In the genomic region with DNA sequence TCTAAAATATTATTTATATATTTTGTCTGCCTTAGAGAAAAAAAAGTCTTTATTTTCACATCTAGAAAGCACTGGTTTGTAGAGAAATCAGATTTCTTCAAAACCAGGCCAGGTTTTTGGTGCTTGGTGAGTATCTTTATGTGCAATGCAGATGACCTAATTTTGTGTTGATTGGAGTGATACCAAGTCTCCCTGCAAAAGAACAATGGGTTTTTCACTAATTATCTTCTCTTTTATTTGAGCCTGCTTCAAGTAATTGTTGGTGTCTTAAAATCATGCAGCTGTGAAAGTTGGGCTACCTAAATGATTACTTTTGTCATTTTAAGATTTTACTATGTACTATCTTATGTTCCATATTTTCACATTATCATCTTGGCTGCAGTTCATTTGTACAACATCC, we compare ENCODE assay signal across 13 cellular contexts.
DNase-seq lines count a peak whose midpoint lies in the region; ATAC-seq, FAIRE-seq and TF ChIP-seq lines count a peak whose summit lies in the region.
"Had no signal": no experiment of that assay in that cellular context is flagged by ENCODE, and none has a peak within 500 bp of the region (broad histone marks: within the 10 kb centered on the region; RNA-seq: fewer than 3 reads in every experiment).

No MANE protein-coding gene starts in this region.

- ATAC-seq in HG02759 (IDR thresholded peaks at IDR 0.05; ENCODE audit: unreplicated experiment) (no peak), HG03571 (IDR thresholded peaks at IDR 0.05; ENCODE audit: unreplicated experiment) (no peak)
- ATAC-seq in activated naive CD4-positive, alpha-beta T cell treated with anti-CD3 and anti-CD28 coated beads, Interleukin-2, amount 50 U/mL, for 72 hours: no peak
- ATAC-seq: GM23338 had no signal

- no peak overlapping the region for H3K27ac Mint-ChIP-seq in activated naive CD4-positive, alpha-beta T cell treated with anti-CD3 and anti-CD28 coated beads, Interleukin-2, amount 50 U/mL, for 72 hours
- H3K27ac Mint-ChIP-seq: CD14-positive monocyte, GM23338 had no signal

- H3K36me3 Mint-ChIP-seq in activated naive CD4-positive, alpha-beta T cell treated with anti-CD3 and anti-CD28 coated beads, Interleukin-2, amount 50 U/mL, for 72 hours: no peaks in the 10 kb centered on the region
- H3K36me3 Mint-ChIP-seq: CD14-positive monocyte had no signal

- in situ Hi-C loops in G401 (cut with HindIII; ENCODE audit: low sequenced_read_pairs): no loop called here

- H3K27ac ChIP-seq in 22Rv1: peak overlapping the region; percentile 59
- H3K27ac ChIP-seq: KMS-11, Peyer's patch had no signal

- FAIRE-seq in RCC 7860 (lab: Jason Lieb, UNC): no peak

- TF ChIP-seq CTCF in 22Rv1 (IDR thresholded peaks at IDR 0.05) (no peak), fibroblast of pulmonary artery (IDR thresholded peaks at IDR 0.05; ENCODE audit: low read length, missing control alignments) (no peak)

- peak; percentile 2 for DNase-seq in G401 (ENCODE audit: low spot score)
- peak; percentile 59 for DNase-seq in NCI-H69 (lab: John Stamatoyannopoulos, UW)
- peak; percentile 55 for DNase-seq in fibroblast of pulmonary artery (ENCODE audit: low read depth)
- no peak for DNase-seq in activated naive CD4-positive, alpha-beta T cell treated with anti-CD3 and anti-CD28 coated beads, Interleukin-2, amount 50 U/mL, for 72 hours (ENCODE audit: low spot score in 2 of 2)
- no peak for DNase-seq in RCC 7860 (ENCODE audit: low spot score)
- DNase-seq: DMS79 treated with DMSO at 0.1 percent for 48 hours, Peyer's patch had no signal

- H3K4me3 ChIP-seq in fibroblast of pulmonary artery (replicated peaks; ENCODE audit: low read depth, low read length): no peak overlapping the region
- H3K4me3 ChIP-seq: GM23338, Peyer's patch had no signal

- H3K9me3 Mint-ChIP-seq in activated naive CD4-positive, alpha-beta T cell treated with anti-CD3 and anti-CD28 coated beads, Interleukin-2, amount 50 U/mL, for 72 hours: peaks cover 0 to 5% of the 10 kb centered on the region in 2 donors
- H3K9me3 Mint-ChIP-seq: CD14-positive monocyte, GM23338 had no signal

Comparison
In these comparisons a context has a peak if more than half of its experiments do, and no peak if none do; other contexts are left out.
1. DNase-seq: peak in G401 (single experiment), NCI-H69 (single experiment) and fibroblast of pulmonary artery (single experiment); none in activated naive CD4-positive, alpha-beta T cell treated with anti-CD3 and anti-CD28 coated beads, Interleukin-2, amount 50 U/mL, for 72 hours (0 of 2) and RCC 7860 (single experiment).